8 cellular contexts compared by ENCODE assay signal in genomic region chr7:39085590-39086049, GRCh38.
DNase-seq lines count a peak whose midpoint lies in the region; ATAC-seq and TF ChIP-seq lines count a peak whose summit lies in the region.

No MANE protein-coding gene starts in this region.

- no peaks in the 10 kb centered on the region for H3K36me3 Mint-ChIP-seq in natural killer cell treated with Interleukin-12 subunit alpha and Interleukin-12 subunit beta and Interleukin-15 and Interleukin-18, amount 100 ng/mL, for 72 hours
- H3K36me3 Mint-ChIP-seq in activated CD4-positive, alpha-beta memory T cell treated with anti-CD3 and anti-CD28 coated beads, Interleukin-2, amount 10 ng/mL, durations not matched to agents 7 days and 5 days (ENCODE audit: low read depth), result no peaks in the 10 kb centered on the region

- H3K4me3 Mint-ChIP-seq in natural killer cell treated with Interleukin-12 subunit alpha and Interleukin-12 subunit beta and Interleukin-15 and Interleukin-18, amount 100 ng/mL, for 72 hours, result no peak overlapping the region
- no peak overlapping the region for H3K4me3 Mint-ChIP-seq in activated CD4-positive, alpha-beta memory T cell treated with anti-CD3 and anti-CD28 coated beads, Interleukin-2, amount 10 ng/mL, durations not matched to agents 7 days and 5 days

- H3K9me3 ChIP-seq in subcutaneous abdominal adipose tissue (ENCODE audit: control insufficient read depth in 5 of 5, low read length in 5 of 5) (no peaks in the 10 kb centered on the region), sigmoid colon (no peaks in the 10 kb centered on the region)

- no peak for TF ChIP-seq EP300 in sigmoid colon (IDR thresholded peaks at IDR 0.05)

- H3K27me3 Mint-ChIP-seq in natural killer cell treated with Interleukin-12 subunit alpha and Interleukin-12 subunit beta and Interleukin-15 and Interleukin-18, amount 100 ng/mL, for 72 hours, result peaks cover 23 to 26% of the 10 kb centered on the region in 2 donors
- H3K27me3 Mint-ChIP-seq in activated CD4-positive, alpha-beta memory T cell treated with anti-CD3 and anti-CD28 coated beads, Interleukin-2, amount 10 ng/mL, durations not matched to agents 7 days and 5 days, result no peaks in the 10 kb centered on the region

- no peaks in the 10 kb centered on the region for H3K9me3 Mint-ChIP-seq in natural killer cell treated with Interleukin-12 subunit alpha and Interleukin-12 subunit beta and Interleukin-15 and Interleukin-18, amount 100 ng/mL, for 72 hours
- H3K9me3 Mint-ChIP-seq in activated CD4-positive, alpha-beta memory T cell treated with anti-CD3 and anti-CD28 coated beads, Interleukin-2, amount 10 ng/mL, durations not matched to agents 7 days and 5 days, result no peaks in the 10 kb centered on the region

- POLR2A ChIA-PET in activated CD4-positive, alpha-beta memory T cell treated with anti-CD3 and anti-CD28 coated beads, Interleukin-2, amount 10 ng/mL, durations not matched to agents 7 days and 5 days (lab: Charles Lee), result no interaction called here

- H3K27ac ChIP-seq in subcutaneous abdominal adipose tissue (ENCODE audit: low read depth, low read length), result no peak overlapping the region
- no peak overlapping the region for H3K27ac ChIP-seq in sigmoid colon

- H3K27ac Mint-ChIP-seq in natural killer cell treated with Interleukin-12 subunit alpha and Interleukin-12 subunit beta and Interleukin-15 and Interleukin-18, amount 100 ng/mL, for 72 hours, result no peak overlapping the region
- no peak overlapping the region for H3K27ac Mint-ChIP-seq in activated CD4-positive, alpha-beta memory T cell treated with anti-CD3 and anti-CD28 coated beads, Interleukin-2, amount 10 ng/mL, durations not matched to agents 7 days and 5 days

- TF ChIP-seq CTCF in astrocyte of the spinal cord (IDR thresholded peaks at IDR 0.05; ENCODE audit: low read depth, low read length) (no peak), sigmoid colon (IDR thresholded peaks at IDR 0.05) (no peak)

- intact Hi-C loops in sigmoid colon (cut with DNase I), result no loop called here

- H3K4me1 Mint-ChIP-seq in natural killer cell treated with Interleukin-12 subunit alpha and Interleukin-12 subunit beta and Interleukin-15 and Interleukin-18, amount 100 ng/mL, for 72 hours (ENCODE audit: low read depth in 2 of 2), result no peaks in the 10 kb centered on the region
- no peaks in the 10 kb centered on the region for H3K4me1 Mint-ChIP-seq in activated CD4-positive, alpha-beta memory T cell treated with anti-CD3 and anti-CD28 coated beads, Interleukin-2, amount 10 ng/mL, durations not matched to agents 7 days and 5 days

- no peak for ATAC-seq in natural killer cell treated with Interleukin-12 subunit alpha and Interleukin-12 subunit beta and Interleukin-15 and Interleukin-18, amount 100 ng/mL, for 72 hours

- DNase-seq in NCI-H128 (lab: John Stamatoyannopoulos, UW; ENCODE audit: unreplicated experiment) (peak; percentile 80), astrocyte of the spinal cord (ENCODE audit: low read depth, low spot score) (peak; percentile 8), iris pigment epithelial cell (ENCODE audit: low read depth) (peak; percentile 7), SKM-1 treated with dmso at 0.1 percent for 144 hours (lab: John Stamatoyannopoulos, UW; ENCODE audit: unreplicated experiment) (no peak), sigmoid colon (no peak)
- no peak for DNase-seq in natural killer cell treated with Interleukin-12 subunit alpha and Interleukin-12 subunit beta and Interleukin-15 and Interleukin-18, amount 100 ng/mL, for 72 hours (ENCODE audit: low spot score)
- DNase-seq in activated CD4-positive, alpha-beta memory T cell treated with anti-CD3 and anti-CD28 coated beads, Interleukin-2, amount 10 ng/mL, durations not matched to agents 7 days and 5 days, result no peak

- CTCF ChIA-PET in activated CD4-positive, alpha-beta memory T cell treated with anti-CD3 and anti-CD28 coated beads, Interleukin-2, amount 10 ng/mL, durations not matched to agents 7 days and 5 days (lab: Charles Lee), result no interaction called here

- in situ Hi-C loops in astrocyte of the spinal cord (cut with HindIII; ENCODE audit: low sequenced_read_pairs), result no loop called here

- H3K36me3 ChIP-seq in subcutaneous abdominal adipose tissue (ENCODE audit: control insufficient read depth in 5 of 5, insufficient read depth in 5 of 5, low read length in 5 of 5) (no peaks in the 10 kb centered on the region), sigmoid colon (no peaks in the 10 kb centered on the region)

- peak overlapping the region in 1 of 5 donors; percentile 23 for H3K9ac ChIP-seq in subcutaneous abdominal adipose tissue (ENCODE audit: low read length in 5 of 5)

- WGBS in sigmoid colon, 2 donors, result 22 to 23% methylated on average over 11 of the region's 11 CpGs

- H3K4me3 ChIP-seq in astrocyte of the spinal cord (ENCODE audit: low read depth, low read length) (peak overlapping the region; percentile 6), subcutaneous abdominal adipose tissue (ENCODE audit: low read depth in 1 of 5, low read length in 5 of 5) (peak overlapping the region; percentile 23 to 72 (median 30)), sigmoid colon (no peak overlapping the region)

- H3K4me1 ChIP-seq in subcutaneous abdominal adipose tissue (ENCODE audit: control insufficient read depth in 5 of 5, insufficient read depth in 5 of 5, low read length in 5 of 5) (peaks cover 0 to 7% (median 0%) of the 10 kb centered on the region in 5 donors), sigmoid colon (no peaks in the 10 kb centered on the region)

- no peak for TF ChIP-seq POLR2A in sigmoid colon (IDR thresholded peaks at IDR 0.05)

- H3K27me3 ChIP-seq in subcutaneous abdominal adipose tissue (ENCODE audit: control insufficient read depth in 5 of 5, insufficient read depth in 4 of 5, low read length in 5 of 5) (peaks cover 0 to 7% (median 0%) of the 10 kb centered on the region in 5 donors), sigmoid colon (no peaks in the 10 kb centered on the region)

Comparison
In these comparisons a context has a peak if more than half of its experiments do, and no peak if none do; other contexts are left out.
1. DNase-seq: peak in NCI-H128 (single experiment), astrocyte of the spinal cord (single experiment) and iris pigment epithelial cell (single experiment); none in natural killer cell treated with Interleukin-12 subunit alpha and Interleukin-12 subunit beta and Interleukin-15 and Interleukin-18, amount 100 ng/mL, for 72 hours (single experiment), activated CD4-positive, alpha-beta memory T cell treated with anti-CD3 and anti-CD28 coated beads, Interleukin-2, amount 10 ng/mL, durations not matched to agents 7 days and 5 days (single experiment), SKM-1 treated with dmso at 0.1 percent for 144 hours (single experiment) and sigmoid colon (single experiment).
2. H3K4me3 ChIP-seq: peak in astrocyte of the spinal cord (single experiment) and subcutaneous abdominal adipose tissue (5 of 5); none in sigmoid colon (0 of 4).